In the genomic region with DNA sequence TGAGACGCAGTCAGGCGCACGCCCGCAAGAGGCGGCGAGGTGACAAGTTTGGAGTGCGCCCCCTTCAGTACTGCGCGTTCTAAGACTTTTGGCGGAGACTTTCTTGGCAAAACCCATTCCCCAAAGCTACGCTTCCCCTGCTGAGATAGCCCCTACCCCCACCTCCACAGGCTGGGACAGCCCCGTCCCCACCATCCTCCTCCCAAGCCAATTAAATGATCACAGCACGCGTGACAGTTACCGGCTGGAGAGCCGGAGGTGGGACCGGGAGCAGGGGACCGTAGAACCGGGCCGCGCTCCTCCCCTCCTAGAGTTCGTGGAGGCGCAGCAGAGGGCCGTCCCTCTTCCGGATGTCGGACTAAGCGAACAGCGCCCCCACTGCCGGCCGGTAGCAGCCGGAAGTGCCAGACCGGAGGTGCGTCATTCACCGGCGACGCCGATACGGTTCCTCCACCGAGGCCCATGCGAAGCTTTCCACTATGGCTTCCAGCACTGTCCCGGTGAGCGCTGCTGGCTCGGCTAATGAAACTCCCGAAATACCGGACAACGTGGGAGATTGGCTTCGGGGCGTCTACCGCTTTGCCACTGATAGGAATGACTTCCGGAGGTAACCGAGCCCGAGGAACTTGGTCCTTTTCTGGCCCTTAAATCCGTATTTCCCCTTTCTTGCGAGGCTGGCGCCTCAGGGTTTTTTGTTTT, we compare ENCODE assay signal across 1 cellular context.
TF ChIP-seq lines count a peak whose summit lies in the region.

A gene (plus strand): TSS at position 476 of the 699 bp plus-strand sequence. CDS start 4 bp downstream, at position 480.

TF ChIP-seq in K562, 482 proteins besides CTCF, POLR2A, EP300 and RAD21 (continued from another document and continues in another):
- TF ChIP-seq, protein P1, sequence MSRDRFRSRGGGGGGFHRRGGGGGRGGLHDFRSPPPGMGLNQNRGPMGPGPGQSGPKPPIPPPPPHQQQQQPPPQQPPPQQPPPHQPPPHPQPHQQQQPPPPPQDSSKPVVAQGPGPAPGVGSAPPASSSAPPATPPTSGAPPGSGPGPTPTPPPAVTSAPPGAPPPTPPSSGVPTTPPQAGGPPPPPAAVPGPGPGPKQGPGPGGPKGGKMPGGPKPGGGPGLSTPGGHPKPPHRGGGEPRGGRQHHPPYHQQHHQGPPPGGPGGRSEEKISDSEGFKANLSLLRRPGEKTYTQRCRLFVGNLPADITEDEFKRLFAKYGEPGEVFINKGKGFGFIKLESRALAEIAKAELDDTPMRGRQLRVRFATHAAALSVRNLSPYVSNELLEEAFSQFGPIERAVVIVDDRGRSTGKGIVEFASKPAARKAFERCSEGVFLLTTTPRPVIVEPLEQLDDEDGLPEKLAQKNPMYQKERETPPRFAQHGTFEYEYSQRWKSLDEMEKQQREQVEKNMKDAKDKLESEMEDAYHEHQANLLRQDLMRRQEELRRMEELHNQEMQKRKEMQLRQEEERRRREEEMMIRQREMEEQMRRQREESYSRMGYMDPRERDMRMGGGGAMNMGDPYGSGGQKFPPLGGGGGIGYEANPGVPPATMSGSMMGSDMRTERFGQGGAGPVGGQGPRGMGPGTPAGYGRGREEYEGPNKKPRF (IDR thresholded peaks at IDR 0.05; ENCODE audit: low read depth, low read length), result no peak
- TF ChIP-seq, protein P2, sequence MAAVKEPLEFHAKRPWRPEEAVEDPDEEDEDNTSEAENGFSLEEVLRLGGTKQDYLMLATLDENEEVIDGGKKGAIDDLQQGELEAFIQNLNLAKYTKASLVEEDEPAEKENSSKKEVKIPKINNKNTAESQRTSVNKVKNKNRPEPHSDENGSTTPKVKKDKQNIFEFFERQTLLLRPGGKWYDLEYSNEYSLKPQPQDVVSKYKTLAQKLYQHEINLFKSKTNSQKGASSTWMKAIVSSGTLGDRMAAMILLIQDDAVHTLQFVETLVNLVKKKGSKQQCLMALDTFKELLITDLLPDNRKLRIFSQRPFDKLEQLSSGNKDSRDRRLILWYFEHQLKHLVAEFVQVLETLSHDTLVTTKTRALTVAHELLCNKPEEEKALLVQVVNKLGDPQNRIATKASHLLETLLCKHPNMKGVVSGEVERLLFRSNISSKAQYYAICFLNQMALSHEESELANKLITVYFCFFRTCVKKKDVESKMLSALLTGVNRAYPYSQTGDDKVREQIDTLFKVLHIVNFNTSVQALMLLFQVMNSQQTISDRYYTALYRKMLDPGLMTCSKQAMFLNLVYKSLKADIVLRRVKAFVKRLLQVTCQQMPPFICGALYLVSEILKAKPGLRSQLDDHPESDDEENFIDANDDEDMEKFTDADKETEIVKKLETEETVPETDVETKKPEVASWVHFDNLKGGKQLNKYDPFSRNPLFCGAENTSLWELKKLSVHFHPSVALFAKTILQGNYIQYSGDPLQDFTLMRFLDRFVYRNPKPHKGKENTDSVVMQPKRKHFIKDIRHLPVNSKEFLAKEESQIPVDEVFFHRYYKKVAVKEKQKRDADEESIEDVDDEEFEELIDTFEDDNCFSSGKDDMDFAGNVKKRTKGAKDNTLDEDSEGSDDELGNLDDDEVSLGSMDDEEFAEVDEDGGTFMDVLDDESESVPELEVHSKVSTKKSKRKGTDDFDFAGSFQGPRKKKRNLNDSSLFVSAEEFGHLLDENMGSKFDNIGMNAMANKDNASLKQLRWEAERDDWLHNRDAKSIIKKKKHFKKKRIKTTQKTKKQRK (IDR thresholded peaks at IDR 0.05; ENCODE audit: borderline replicate concordance, low read depth, low read length), result no peak
- TF ChIP-seq U2AF2 (optimal IDR thresholded peaks at IDR 0.05; ENCODE audit: low read depth, low read length), result no peak
- TF ChIP-seq, protein P3, sequence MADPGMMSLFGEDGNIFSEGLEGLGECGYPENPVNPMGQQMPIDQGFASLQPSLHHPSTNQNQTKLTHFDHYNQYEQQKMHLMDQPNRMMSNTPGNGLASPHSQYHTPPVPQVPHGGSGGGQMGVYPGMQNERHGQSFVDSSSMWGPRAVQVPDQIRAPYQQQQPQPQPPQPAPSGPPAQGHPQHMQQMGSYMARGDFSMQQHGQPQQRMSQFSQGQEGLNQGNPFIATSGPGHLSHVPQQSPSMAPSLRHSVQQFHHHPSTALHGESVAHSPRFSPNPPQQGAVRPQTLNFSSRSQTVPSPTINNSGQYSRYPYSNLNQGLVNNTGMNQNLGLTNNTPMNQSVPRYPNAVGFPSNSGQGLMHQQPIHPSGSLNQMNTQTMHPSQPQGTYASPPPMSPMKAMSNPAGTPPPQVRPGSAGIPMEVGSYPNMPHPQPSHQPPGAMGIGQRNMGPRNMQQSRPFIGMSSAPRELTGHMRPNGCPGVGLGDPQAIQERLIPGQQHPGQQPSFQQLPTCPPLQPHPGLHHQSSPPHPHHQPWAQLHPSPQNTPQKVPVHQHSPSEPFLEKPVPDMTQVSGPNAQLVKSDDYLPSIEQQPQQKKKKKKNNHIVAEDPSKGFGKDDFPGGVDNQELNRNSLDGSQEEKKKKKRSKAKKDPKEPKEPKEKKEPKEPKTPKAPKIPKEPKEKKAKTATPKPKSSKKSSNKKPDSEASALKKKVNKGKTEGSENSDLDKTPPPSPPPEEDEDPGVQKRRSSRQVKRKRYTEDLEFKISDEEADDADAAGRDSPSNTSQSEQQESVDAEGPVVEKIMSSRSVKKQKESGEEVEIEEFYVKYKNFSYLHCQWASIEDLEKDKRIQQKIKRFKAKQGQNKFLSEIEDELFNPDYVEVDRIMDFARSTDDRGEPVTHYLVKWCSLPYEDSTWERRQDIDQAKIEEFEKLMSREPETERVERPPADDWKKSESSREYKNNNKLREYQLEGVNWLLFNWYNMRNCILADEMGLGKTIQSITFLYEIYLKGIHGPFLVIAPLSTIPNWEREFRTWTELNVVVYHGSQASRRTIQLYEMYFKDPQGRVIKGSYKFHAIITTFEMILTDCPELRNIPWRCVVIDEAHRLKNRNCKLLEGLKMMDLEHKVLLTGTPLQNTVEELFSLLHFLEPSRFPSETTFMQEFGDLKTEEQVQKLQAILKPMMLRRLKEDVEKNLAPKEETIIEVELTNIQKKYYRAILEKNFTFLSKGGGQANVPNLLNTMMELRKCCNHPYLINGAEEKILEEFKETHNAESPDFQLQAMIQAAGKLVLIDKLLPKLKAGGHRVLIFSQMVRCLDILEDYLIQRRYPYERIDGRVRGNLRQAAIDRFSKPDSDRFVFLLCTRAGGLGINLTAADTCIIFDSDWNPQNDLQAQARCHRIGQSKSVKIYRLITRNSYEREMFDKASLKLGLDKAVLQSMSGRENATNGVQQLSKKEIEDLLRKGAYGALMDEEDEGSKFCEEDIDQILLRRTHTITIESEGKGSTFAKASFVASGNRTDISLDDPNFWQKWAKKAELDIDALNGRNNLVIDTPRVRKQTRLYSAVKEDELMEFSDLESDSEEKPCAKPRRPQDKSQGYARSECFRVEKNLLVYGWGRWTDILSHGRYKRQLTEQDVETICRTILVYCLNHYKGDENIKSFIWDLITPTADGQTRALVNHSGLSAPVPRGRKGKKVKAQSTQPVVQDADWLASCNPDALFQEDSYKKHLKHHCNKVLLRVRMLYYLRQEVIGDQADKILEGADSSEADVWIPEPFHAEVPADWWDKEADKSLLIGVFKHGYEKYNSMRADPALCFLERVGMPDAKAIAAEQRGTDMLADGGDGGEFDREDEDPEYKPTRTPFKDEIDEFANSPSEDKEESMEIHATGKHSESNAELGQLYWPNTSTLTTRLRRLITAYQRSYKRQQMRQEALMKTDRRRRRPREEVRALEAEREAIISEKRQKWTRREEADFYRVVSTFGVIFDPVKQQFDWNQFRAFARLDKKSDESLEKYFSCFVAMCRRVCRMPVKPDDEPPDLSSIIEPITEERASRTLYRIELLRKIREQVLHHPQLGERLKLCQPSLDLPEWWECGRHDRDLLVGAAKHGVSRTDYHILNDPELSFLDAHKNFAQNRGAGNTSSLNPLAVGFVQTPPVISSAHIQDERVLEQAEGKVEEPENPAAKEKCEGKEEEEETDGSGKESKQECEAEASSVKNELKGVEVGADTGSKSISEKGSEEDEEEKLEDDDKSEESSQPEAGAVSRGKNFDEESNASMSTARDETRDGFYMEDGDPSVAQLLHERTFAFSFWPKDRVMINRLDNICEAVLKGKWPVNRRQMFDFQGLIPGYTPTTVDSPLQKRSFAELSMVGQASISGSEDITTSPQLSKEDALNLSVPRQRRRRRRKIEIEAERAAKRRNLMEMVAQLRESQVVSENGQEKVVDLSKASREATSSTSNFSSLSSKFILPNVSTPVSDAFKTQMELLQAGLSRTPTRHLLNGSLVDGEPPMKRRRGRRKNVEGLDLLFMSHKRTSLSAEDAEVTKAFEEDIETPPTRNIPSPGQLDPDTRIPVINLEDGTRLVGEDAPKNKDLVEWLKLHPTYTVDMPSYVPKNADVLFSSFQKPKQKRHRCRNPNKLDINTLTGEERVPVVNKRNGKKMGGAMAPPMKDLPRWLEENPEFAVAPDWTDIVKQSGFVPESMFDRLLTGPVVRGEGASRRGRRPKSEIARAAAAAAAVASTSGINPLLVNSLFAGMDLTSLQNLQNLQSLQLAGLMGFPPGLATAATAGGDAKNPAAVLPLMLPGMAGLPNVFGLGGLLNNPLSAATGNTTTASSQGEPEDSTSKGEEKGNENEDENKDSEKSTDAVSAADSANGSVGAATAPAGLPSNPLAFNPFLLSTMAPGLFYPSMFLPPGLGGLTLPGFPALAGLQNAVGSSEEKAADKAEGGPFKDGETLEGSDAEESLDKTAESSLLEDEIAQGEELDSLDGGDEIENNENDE (IDR thresholded peaks at IDR 0.05; ENCODE audit: low read depth, low read length), result no peak
- no peak for TF ChIP-seq ZNF133 (CRISPR knock-in tag; IDR thresholded peaks at IDR 0.05)
- TF ChIP-seq SAFB2 (IDR thresholded peaks at IDR 0.05; ENCODE audit: borderline replicate concordance, low read depth, low read length, severe bottlenecking), result no peak
- TF ChIP-seq, protein P4, sequence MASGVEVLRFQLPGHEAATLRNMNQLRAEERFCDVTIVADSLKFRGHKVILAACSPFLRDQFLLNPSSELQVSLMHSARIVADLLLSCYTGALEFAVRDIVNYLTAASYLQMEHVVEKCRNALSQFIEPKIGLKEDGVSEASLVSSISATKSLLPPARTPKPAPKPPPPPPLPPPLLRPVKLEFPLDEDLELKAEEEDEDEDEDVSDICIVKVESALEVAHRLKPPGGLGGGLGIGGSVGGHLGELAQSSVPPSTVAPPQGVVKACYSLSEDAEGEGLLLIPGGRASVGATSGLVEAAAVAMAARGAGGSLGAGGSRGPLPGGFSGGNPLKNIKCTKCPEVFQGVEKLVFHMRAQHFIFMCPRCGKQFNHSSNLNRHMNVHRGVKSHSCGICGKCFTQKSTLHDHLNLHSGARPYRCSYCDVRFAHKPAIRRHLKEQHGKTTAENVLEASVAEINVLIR (CRISPR knock-in tag; IDR thresholded peaks at IDR 0.05), result peak; percentile 96
- no peak for TF ChIP-seq ZNF75A (CRISPR knock-in tag; IDR thresholded peaks at IDR 0.05)
- no peak for TF ChIP-seq ZNF444 (CRISPR knock-in tag; IDR thresholded peaks at IDR 0.05)
- TF ChIP-seq HMG20A (CRISPR knock-in tag; conservative IDR thresholded peaks at IDR 0.05), result no peak
- no peak for TF ChIP-seq BMI1 (IDR thresholded peaks at IDR 0.05; ENCODE audit: low read length)
- no peak for TF ChIP-seq ZNF124 (CRISPR knock-in tag; IDR thresholded peaks at IDR 0.05)
- TF ChIP-seq, protein P5, sequence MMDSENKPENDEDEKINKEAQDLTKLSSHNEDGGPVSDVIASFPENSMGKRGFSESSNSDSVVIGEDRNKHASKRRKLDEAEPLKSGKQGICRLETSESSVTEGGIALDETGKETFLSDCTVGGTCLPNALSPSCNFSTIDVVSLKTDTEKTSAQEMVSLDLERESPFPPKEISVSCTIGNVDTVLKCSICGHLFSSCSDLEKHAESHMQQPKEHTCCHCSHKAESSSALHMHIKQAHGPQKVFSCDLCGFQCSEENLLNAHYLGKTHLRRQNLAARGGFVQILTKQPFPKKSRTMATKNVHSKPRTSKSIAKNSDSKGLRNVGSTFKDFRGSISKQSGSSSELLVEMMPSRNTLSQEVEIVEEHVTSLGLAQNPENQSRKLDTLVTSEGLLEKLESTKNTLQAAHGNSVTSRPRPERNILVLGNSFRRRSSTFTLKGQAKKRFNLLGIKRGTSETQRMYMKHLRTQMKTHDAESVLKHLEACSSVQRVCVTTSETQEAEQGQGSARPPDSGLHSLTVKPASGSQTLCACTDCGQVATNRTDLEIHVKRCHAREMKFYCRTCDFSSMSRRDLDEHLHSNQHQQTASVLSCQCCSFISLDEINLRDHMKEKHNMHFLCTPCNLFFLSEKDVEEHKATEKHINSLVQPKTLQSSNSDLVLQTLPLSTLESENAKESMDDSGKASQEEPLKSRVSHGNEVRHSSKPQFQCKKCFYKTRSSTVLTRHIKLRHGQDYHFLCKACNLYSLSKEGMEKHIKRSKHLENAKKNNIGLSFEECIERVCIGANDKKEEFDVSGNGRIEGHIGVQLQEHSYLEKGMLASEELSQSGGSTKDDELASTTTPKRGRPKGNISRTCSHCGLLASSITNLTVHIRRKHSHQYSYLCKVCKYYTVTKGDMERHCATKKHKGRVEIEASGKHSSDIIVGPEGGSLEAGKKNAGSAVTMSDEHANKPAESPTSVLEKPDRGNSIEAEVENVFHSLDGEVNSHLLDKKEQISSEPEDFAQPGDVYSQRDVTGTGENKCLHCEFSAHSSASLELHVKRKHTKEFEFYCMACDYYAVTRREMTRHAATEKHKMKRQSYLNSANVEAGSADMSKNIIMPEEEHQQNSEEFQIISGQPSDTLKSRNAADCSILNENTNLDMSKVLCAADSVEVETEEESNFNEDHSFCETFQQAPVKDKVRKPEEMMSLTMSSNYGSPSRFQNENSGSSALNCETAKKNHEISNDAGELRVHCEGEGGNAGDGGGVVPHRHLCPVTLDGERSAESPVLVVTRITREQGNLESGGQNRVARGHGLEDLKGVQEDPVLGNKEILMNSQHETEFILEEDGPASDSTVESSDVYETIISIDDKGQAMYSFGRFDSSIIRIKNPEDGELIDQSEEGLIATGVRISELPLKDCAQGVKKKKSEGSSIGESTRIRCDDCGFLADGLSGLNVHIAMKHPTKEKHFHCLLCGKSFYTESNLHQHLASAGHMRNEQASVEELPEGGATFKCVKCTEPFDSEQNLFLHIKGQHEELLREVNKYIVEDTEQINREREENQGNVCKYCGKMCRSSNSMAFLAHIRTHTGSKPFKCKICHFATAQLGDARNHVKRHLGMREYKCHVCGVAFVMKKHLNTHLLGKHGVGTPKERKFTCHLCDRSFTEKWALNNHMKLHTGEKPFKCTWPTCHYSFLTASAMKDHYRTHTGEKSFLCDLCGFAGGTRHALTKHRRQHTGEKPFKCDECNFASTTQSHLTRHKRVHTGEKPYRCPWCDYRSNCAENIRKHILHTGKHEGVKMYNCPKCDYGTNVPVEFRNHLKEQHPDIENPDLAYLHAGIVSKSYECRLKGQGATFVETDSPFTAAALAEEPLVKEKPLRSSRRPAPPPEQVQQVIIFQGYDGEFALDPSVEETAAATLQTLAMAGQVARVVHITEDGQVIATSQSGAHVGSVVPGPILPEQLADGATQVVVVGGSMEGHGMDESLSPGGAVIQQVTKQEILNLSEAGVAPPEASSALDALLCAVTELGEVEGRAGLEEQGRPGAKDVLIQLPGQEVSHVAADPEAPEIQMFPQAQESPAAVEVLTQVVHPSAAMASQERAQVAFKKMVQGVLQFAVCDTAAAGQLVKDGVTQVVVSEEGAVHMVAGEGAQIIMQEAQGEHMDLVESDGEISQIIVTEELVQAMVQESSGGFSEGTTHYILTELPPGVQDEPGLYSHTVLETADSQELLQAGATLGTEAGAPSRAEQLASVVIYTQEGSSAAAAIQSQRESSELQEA (IDR thresholded peaks at IDR 0.05; ENCODE audit: low read depth), result peak; percentile 54; the same call in 1 of the 2 replicates
